Comparison of ENCODE assay signal across 1 cellular context in the genomic region with DNA sequence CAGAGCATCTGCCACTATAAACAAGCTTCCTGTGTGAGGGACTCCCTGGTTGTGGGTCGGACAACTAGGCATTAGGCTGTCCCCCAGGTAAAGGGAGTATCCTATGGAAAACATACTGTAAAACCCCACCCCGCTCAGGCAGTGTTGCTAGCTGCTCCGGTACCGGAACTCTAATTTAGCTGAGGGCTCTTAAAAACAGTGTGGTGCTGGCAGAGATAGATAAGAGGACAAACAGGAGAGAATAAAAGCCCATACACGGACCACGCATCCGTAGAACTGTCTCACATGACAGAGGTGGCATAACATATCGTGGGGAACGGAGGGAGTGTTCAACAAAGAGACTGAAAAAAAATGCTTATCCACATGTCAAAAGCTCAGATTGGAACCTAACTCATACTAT.
TF ChIP-seq lines count a peak whose summit lies in the region.

No MANE protein-coding gene starts in this region.

TF ChIP-seq in K562, 482 proteins besides CTCF, POLR2A, EP300 and RAD21 (continued from another document and continues in another):
- TF ChIP-seq, protein P1, sequence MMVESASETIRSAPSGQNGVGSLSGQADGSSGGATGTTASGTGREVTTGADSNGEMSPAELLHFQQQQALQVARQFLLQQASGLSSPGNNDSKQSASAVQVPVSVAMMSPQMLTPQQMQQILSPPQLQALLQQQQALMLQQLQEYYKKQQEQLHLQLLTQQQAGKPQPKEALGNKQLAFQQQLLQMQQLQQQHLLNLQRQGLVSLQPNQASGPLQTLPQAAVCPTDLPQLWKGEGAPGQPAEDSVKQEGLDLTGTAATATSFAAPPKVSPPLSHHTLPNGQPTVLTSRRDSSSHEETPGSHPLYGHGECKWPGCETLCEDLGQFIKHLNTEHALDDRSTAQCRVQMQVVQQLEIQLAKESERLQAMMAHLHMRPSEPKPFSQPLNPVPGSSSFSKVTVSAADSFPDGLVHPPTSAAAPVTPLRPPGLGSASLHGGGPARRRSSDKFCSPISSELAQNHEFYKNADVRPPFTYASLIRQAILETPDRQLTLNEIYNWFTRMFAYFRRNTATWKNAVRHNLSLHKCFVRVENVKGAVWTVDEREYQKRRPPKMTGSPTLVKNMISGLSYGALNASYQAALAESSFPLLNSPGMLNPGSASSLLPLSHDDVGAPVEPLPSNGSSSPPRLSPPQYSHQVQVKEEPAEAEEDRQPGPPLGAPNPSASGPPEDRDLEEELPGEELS (CRISPR knock-in tag; IDR thresholded peaks at IDR 0.05; ENCODE audit: borderline replicate concordance) = no peak
- TF ChIP-seq ARID1B (IDR thresholded peaks at IDR 0.05) (peak; percentile 88), HMGN3 (IDR thresholded peaks at IDR 0.05; ENCODE audit: borderline replicate concordance, extremely low read depth, insufficient read length, low read depth, low read length) (no peak), SRSF1 (IDR thresholded peaks at IDR 0.05; ENCODE audit: low read depth, low read length) (no peak), CCAR2 (IDR thresholded peaks at IDR 0.05; ENCODE audit: low read depth, low read length) (no peak), ZBTB17 (CRISPR knock-in tag; IDR thresholded peaks at IDR 0.05) (no peak), SIX5 (IDR thresholded peaks at IDR 0.05; ENCODE audit: borderline replicate concordance in 1 of 2, insufficient read depth in 1 of 2, low read depth in 1 of 2, low read length in 2 of 2) (no peak), MAFF (IDR thresholded peaks at IDR 0.05; ENCODE audit: low read length) (no peak), TCF15 (CRISPR knock-in tag; IDR thresholded peaks at IDR 0.05) (no peak), YBX1 (IDR thresholded peaks at IDR 0.05) (no peak), ZNF445 (CRISPR knock-in tag; IDR thresholded peaks at IDR 0.05; ENCODE audit: low read depth) (no peak), MGA (IDR thresholded peaks at IDR 0.05) (peak; percentile 55; the same call in 1 of the 2 replicates), CREBBP (IDR thresholded peaks at IDR 0.05; ENCODE audit: low read depth, low read length) (no peak), SFPQ (IDR thresholded peaks at IDR 0.05; ENCODE audit: low read depth, low read length) (no peak), NEUROD1 (IDR thresholded peaks at IDR 0.05; ENCODE audit: borderline replicate concordance, low read depth, low read length, partially characterized antibody) (no peak), ZNF143 (CRISPR knock-in tag; IDR thresholded peaks at IDR 0.05) (no peak), BRD9 (IDR thresholded peaks at IDR 0.05; ENCODE audit: low read depth, partially characterized antibody) (no peak), PHF21A (IDR thresholded peaks at IDR 0.05; ENCODE audit: borderline replicate concordance, low read depth) (0 out of 2 replicates have a peak, but pooled peaks have one; percentile 25), SMARCE1 (IDR thresholded peaks at IDR 0.05) (peak; percentile 54; the same call in 1 of the 2 replicates), ZFPM2 (CRISPR knock-in tag; IDR thresholded peaks at IDR 0.05) (no peak), TAF15 (IDR thresholded peaks at IDR 0.05; ENCODE audit: low read depth, low read length) (no peak), ZNF431 (CRISPR knock-in tag; IDR thresholded peaks at IDR 0.05) (no peak), DPF2 (IDR thresholded peaks at IDR 0.05) (peak; percentile 79)
- TF ChIP-seq, protein P2, sequence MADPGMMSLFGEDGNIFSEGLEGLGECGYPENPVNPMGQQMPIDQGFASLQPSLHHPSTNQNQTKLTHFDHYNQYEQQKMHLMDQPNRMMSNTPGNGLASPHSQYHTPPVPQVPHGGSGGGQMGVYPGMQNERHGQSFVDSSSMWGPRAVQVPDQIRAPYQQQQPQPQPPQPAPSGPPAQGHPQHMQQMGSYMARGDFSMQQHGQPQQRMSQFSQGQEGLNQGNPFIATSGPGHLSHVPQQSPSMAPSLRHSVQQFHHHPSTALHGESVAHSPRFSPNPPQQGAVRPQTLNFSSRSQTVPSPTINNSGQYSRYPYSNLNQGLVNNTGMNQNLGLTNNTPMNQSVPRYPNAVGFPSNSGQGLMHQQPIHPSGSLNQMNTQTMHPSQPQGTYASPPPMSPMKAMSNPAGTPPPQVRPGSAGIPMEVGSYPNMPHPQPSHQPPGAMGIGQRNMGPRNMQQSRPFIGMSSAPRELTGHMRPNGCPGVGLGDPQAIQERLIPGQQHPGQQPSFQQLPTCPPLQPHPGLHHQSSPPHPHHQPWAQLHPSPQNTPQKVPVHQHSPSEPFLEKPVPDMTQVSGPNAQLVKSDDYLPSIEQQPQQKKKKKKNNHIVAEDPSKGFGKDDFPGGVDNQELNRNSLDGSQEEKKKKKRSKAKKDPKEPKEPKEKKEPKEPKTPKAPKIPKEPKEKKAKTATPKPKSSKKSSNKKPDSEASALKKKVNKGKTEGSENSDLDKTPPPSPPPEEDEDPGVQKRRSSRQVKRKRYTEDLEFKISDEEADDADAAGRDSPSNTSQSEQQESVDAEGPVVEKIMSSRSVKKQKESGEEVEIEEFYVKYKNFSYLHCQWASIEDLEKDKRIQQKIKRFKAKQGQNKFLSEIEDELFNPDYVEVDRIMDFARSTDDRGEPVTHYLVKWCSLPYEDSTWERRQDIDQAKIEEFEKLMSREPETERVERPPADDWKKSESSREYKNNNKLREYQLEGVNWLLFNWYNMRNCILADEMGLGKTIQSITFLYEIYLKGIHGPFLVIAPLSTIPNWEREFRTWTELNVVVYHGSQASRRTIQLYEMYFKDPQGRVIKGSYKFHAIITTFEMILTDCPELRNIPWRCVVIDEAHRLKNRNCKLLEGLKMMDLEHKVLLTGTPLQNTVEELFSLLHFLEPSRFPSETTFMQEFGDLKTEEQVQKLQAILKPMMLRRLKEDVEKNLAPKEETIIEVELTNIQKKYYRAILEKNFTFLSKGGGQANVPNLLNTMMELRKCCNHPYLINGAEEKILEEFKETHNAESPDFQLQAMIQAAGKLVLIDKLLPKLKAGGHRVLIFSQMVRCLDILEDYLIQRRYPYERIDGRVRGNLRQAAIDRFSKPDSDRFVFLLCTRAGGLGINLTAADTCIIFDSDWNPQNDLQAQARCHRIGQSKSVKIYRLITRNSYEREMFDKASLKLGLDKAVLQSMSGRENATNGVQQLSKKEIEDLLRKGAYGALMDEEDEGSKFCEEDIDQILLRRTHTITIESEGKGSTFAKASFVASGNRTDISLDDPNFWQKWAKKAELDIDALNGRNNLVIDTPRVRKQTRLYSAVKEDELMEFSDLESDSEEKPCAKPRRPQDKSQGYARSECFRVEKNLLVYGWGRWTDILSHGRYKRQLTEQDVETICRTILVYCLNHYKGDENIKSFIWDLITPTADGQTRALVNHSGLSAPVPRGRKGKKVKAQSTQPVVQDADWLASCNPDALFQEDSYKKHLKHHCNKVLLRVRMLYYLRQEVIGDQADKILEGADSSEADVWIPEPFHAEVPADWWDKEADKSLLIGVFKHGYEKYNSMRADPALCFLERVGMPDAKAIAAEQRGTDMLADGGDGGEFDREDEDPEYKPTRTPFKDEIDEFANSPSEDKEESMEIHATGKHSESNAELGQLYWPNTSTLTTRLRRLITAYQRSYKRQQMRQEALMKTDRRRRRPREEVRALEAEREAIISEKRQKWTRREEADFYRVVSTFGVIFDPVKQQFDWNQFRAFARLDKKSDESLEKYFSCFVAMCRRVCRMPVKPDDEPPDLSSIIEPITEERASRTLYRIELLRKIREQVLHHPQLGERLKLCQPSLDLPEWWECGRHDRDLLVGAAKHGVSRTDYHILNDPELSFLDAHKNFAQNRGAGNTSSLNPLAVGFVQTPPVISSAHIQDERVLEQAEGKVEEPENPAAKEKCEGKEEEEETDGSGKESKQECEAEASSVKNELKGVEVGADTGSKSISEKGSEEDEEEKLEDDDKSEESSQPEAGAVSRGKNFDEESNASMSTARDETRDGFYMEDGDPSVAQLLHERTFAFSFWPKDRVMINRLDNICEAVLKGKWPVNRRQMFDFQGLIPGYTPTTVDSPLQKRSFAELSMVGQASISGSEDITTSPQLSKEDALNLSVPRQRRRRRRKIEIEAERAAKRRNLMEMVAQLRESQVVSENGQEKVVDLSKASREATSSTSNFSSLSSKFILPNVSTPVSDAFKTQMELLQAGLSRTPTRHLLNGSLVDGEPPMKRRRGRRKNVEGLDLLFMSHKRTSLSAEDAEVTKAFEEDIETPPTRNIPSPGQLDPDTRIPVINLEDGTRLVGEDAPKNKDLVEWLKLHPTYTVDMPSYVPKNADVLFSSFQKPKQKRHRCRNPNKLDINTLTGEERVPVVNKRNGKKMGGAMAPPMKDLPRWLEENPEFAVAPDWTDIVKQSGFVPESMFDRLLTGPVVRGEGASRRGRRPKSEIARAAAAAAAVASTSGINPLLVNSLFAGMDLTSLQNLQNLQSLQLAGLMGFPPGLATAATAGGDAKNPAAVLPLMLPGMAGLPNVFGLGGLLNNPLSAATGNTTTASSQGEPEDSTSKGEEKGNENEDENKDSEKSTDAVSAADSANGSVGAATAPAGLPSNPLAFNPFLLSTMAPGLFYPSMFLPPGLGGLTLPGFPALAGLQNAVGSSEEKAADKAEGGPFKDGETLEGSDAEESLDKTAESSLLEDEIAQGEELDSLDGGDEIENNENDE (IDR thresholded peaks at IDR 0.05; ENCODE audit: low read depth, low read length) = no peak
